Comparison of ENCODE assay signal across 7 cellular contexts in the genomic region with DNA sequence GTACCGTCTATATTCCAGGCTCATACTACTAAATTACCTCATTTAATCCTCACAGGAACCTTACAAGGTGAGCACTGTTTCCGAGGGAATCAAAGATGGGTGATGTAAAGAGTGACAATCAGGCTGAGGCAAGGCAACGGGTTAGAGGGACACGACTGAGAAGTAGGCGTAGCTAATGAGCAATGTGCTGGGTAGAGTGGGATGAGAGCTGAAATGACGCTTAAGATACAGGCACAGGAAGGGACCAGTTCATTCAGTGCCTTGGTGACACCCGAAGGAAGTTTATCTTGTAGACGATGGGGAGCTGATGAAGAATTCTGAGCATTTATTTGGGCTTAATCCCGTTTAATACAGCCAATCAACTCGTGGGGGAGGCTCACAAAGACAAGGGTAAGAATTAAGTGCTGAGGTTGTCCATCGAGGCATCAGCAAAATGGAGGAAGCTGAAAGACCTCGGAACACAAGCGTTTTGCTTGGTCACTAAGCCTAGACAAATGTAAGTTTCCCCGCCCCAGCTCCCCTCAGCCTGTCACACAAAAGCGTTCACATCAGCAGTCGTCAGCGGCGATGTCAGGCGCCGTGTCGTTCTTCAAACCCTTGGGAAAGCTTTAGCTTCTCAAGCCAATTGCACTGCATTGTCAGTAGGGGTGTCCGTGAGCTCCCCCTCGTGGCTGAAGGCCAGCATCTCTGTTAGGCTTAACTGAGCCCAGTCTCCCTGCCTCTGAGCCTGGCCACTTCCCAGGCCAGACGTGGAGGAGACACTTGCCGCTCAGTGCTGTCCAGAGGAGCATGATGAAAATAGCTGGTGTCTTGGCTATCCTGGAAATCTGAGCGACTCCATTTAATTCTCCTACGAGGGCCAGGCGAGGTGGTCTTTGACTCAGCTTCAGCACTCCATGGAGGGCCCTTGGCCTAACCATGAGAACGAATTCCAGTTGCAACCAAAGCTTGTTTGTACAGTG.
A peak's percentile ranks its signal among the peaks of the same experiment; 100 is the strongest.
DNase-seq lines count a peak whose midpoint lies in the region; ATAC-seq and TF ChIP-seq lines count a peak whose summit lies in the region.

No MANE protein-coding gene starts in this region.

- intact Hi-C loops in sigmoid colon (cut with DNase I) = loop anchor here (10.0 kb wide), 1 partner anchor 1516 kb away; no protein-coding TSS in a partner anchor

- 33 to 34% methylated on average over 29 of the region's 29 CpGs for WGBS in sigmoid colon, 2 donors

- no peaks in the 10 kb centered on the region for H3K36me3 ChIP-seq in sigmoid colon

- H3K27ac ChIP-seq in sigmoid colon = no peak overlapping the region

- peaks cover 0 to 9% (median 0%) of the 10 kb centered on the region in 4 donors for H3K4me1 ChIP-seq in sigmoid colon

- peak; percentile 29 to 78 (median 48) for TF ChIP-seq CTCF in sigmoid colon (IDR thresholded peaks at IDR 0.05)

- no peaks in the 10 kb centered on the region for H3K27me3 ChIP-seq in sigmoid colon

- TF ChIP-seq EP300 in sigmoid colon (IDR thresholded peaks at IDR 0.05) = no peak

- peak overlapping the region in 2 of 4 donors; percentile 18 to 19 for H3K4me3 ChIP-seq in sigmoid colon

- H3K9me3 ChIP-seq in sigmoid colon = no peaks in the 10 kb centered on the region

- DNase-seq in NCI-H1092 treated with DMSO at 0.1 percent for 48 hours (lab: John Stamatoyannopoulos, UW) (peak; percentile 76), SW480 (ENCODE audit: low spot score) (peak; percentile 56), amygdala (lab: John Stamatoyannopoulos, UW) (peak in 54 of 56 donors; percentile 12 to 89 (median 68)), hippocampal formation (lab: John Stamatoyannopoulos, UW) (peak; percentile 66 to 72), sigmoid colon (peak; percentile 87)

- ATAC-seq in GM18499 (IDR thresholded peaks at IDR 0.05; ENCODE audit: insufficient read depth, unreplicated experiment) = peak; percentile 96
- peak; percentile 100 for ATAC-seq in HG02763 (IDR thresholded peaks at IDR 0.05; ENCODE audit: unreplicated experiment)

- no peak for TF ChIP-seq POLR2A in sigmoid colon (IDR thresholded peaks at IDR 0.05)
